In the genomic region with DNA sequence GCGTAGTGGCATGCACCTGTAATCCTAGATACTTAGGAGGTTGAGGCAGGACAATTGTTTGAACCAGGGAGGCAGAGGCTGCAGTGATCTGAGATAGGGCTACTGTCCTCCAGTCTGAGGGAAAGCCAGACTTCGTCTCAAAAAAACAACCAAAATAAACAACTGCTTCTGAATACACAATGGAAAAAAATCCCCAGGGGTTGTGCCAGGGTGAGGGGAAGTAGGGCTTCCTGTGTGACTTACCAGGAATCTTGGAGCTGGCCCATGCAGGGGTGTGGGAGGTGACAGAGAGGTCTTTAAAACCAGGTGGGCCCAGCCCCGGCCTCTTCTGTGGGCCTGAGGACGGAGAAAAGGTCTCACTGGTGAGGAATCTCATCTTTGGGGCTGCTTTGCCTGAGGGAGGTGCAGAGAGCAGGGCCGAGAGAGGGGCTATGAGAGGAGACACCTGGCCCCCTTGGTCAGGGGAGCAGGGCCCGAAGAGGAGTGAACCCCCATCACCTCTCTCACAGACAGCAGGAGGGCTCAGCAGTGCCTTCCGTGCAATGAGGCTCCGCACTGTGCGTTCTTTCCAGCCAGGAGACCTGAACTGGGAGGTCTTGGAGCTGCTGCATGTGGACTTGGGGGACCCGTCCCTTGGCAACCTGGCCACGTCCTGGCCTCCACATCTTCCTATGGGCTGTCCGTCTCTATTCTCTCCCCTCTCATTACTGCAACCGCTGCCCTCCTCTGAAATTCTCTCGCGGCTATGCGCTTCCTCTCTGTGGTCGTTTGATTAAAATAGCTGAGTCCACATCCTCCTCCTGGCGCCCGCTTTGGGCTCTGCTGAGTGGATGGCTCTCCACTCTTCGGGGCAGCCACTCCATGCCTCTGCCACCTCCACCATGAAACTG, we compare ENCODE assay signal across 10 cellular contexts. TPM values are rescaled to one million over a fixed set of nuclear protein-coding genes. Genes with fewer than 3 reads are reported as not detected.
A peak's percentile ranks its signal among the peaks of the same experiment; 100 is the strongest.
DNase-seq lines count a peak whose midpoint lies in the region; ATAC-seq, FAIRE-seq and TF ChIP-seq lines count a peak whose summit lies in the region.
"Had no signal": no experiment of that assay in that cellular context is flagged by ENCODE, and none has a peak within 500 bp of the region (broad histone marks: within the 10 kb centered on the region; RNA-seq: fewer than 3 reads in every experiment).

No MANE protein-coding gene starts in this region.

- no peak for TF ChIP-seq POLR2A in NB4 (IDR thresholded peaks at IDR 0.05; ENCODE audit: extremely low read depth, insufficient read length)
- no peak for TF ChIP-seq POLR2A in H1 (IDR thresholded peaks at IDR 0.05; ENCODE audit: control extremely low read depth in 1 of 2, low read depth in 2 of 2, low read length in 2 of 2)
- TF ChIP-seq POLR2A in body of pancreas (IDR thresholded peaks at IDR 0.05): no peak

- ATAC-seq in Right ventricle myocardium superior (ENCODE audit: poor library complexity) (no peak), body of pancreas (no peak)

- H3K27ac ChIP-seq in left ventricle myocardium inferior (replicated peaks): peak overlapping the region; percentile 64
- H3K27ac ChIP-seq in H1 (ENCODE audit: low read depth, low read length): no peak overlapping the region
- no peak overlapping the region for H3K27ac ChIP-seq in body of pancreas
- H3K27ac ChIP-seq in neural progenitor cell: no peak overlapping the region

- 86% methylated on average over 20 of the region's 20 CpGs; no CpG with 5 or more reads in 1 of the 2 experiments for WGBS in H1 (ENCODE audit: extremely low coverage in 1 of 2, insufficient coverage in 1 of 2, insufficient read length in 1 of 2, insufficient replicate concordance in 2 of 2, low coverage in 1 of 2, low lambda C conversion rate in 2 of 2, missing lambda C conversion rate in 1 of 2), 2 experiments
- WGBS in body of pancreas, 2 donors: 54 to 79% methylated on average over 20 of the region's 20 CpGs

- CTCF ChIA-PET in H1 (lab: Charles Lee; ENCODE audit: partially characterized antibody): interaction anchor here (1.0 to 1.8 kb wide), 3 partner anchors 16 to 85 kb away, joined by 3 to 4 read pairs (median 3); no protein-coding TSS in a partner anchor

- TF ChIP-seq EP300 in H1 (IDR thresholded peaks at IDR 0.05; ENCODE audit: borderline replicate concordance in 1 of 2, low read depth in 2 of 2, low read length in 2 of 2): no peak

- H3K4me2 ChIP-seq in H1 (ENCODE audit: insufficient read depth in 1 of 2, low read depth in 2 of 2, low read length in 2 of 2): no peak overlapping the region
- no peak overlapping the region for H3K4me2 ChIP-seq in neural progenitor cell

- H3K23ac ChIP-seq in H1 (ENCODE audit: insufficient read length): no peak overlapping the region

- H3K4me1 ChIP-seq in left ventricle myocardium inferior: peaks cover 88% of the 10 kb centered on the region
- no peaks in the 10 kb centered on the region; a peak in 1 of 7 replicates for H3K4me1 ChIP-seq in H1 (replicated peaks in 1 of 4; ENCODE audit: control insufficient read depth in 3 of 4, insufficient read depth in 4 of 4, low read length in 3 of 4)
- no peaks in the 10 kb centered on the region for H3K4me1 ChIP-seq in body of pancreas
- H3K4me1 ChIP-seq in neural progenitor cell: no peaks in the 10 kb centered on the region

- H3K23me2 ChIP-seq in H1 (ENCODE audit: low read depth, low read length): no peaks in the 10 kb centered on the region

- H3K9me3 ChIP-seq in left ventricle myocardium inferior (replicated peaks): no peaks in the 10 kb centered on the region
- H3K9me3 ChIP-seq in H1 (ENCODE audit: insufficient read depth in 2 of 2, low read depth in 1 of 2, low read length in 1 of 2): no peaks in the 10 kb centered on the region
- H3K9me3 ChIP-seq in body of pancreas: no peaks in the 10 kb centered on the region
- no peaks in the 10 kb centered on the region for H3K9me3 ChIP-seq in neural progenitor cell (ENCODE audit: low read depth)

- no peak overlapping the region for H2BK120ac ChIP-seq in H1 (replicated peaks; ENCODE audit: low read depth, low read length)

- POLR2A ChIA-PET in H1 (lab: Charles Lee; ENCODE audit: partially characterized antibody): no interaction called here

- no peaks in the 10 kb centered on the region for H3K79me2 ChIP-seq in H1 (ENCODE audit: control insufficient read depth in 1 of 2, insufficient read depth in 2 of 2, low read length in 2 of 2)
- H3K79me2 ChIP-seq in neural progenitor cell (ENCODE audit: low read depth): no peaks in the 10 kb centered on the region

- H3K27ac Mint-ChIP-seq in neural progenitor cell: no peak overlapping the region

- H4K5ac ChIP-seq in H1 (ENCODE audit: insufficient read length, low read depth, low read length): no peak overlapping the region

- no peak overlapping the region; the same call in 1 of the 2 replicates for H4K8ac ChIP-seq in H1 (ENCODE audit: extremely low read depth, insufficient read depth, low read length)

- no peaks in the 10 kb centered on the region for H3K27me3 ChIP-seq in left ventricle myocardium inferior (ENCODE audit: low read depth)
- no peaks in the 10 kb centered on the region for H3K27me3 ChIP-seq in H1 (replicated peaks in 1 of 4; ENCODE audit: control insufficient read depth in 3 of 4, extremely low read depth in 1 of 4, insufficient read depth in 3 of 4, low read length in 3 of 4)
- H3K27me3 ChIP-seq in body of pancreas: no peaks in the 10 kb centered on the region
- H3K27me3 ChIP-seq in neural progenitor cell: no peaks in the 10 kb centered on the region

- DNase-seq in left ventricle myocardium inferior (no peak), Right ventricle myocardium superior (no peak), NB4 (ENCODE audit: low read depth) (peak; percentile 51), H1 (ENCODE audit: low read depth in 1 of 2, low spot score in 2 of 2) (no peak), NCI-H2107 treated with DMSO at 0.1 percent for 48 hours (lab: John Stamatoyannopoulos, UW; ENCODE audit: unreplicated experiment) (no peak), body of pancreas (no peak), neural progenitor cell (ENCODE audit: low spot score) (no peak), NCI-H146 (lab: John Stamatoyannopoulos, UW) (no peak)
- DNase-seq: activated gamma-delta T cell treated with Interleukin-2 at 50 U/mL for 16 hours had no signal

- no peaks in the 10 kb centered on the region for H3K4me1 Mint-ChIP-seq in neural progenitor cell

- no peak overlapping the region for H3K4me3 Mint-ChIP-seq in neural progenitor cell

- peak overlapping the region; percentile 22 for H4K91ac ChIP-seq in H1 (replicated peaks; ENCODE audit: insufficient read length, low read length)

- no peak overlapping the region for H2AK5ac ChIP-seq in H1 (ENCODE audit: low read depth, low read length)

- H2BK5ac ChIP-seq in H1 (ENCODE audit: low read depth, low read length): no peak overlapping the region

- H2BK12ac ChIP-seq in H1 (ENCODE audit: low read depth, low read length): no peak overlapping the region

- H3K79me1 ChIP-seq in H1 (ENCODE audit: low read depth, low read length): no peaks in the 10 kb centered on the region

- intact Hi-C loops in left ventricle myocardium inferior (cut with micrococcal nuclease) (no loop called here), Right ventricle myocardium superior (cut with DNase I) (no loop called here), body of pancreas (cut with DNase I) (no loop called here)

- H3K4ac ChIP-seq in H1 (replicated peaks; ENCODE audit: insufficient read length, low read depth, low read length): no peak overlapping the region

- no peak for TF ChIP-seq CTCF in left ventricle myocardium inferior (IDR thresholded peaks at IDR 0.05; ENCODE audit: borderline replicate concordance)
- no peak for TF ChIP-seq CTCF in NB4 (IDR thresholded peaks at IDR 0.05; ENCODE audit: low read depth, low read length)
- TF ChIP-seq CTCF in H1 (IDR thresholded peaks at IDR 0.05; ENCODE audit: control extremely low read depth in 1 of 3, insufficient read depth in 1 of 3, low read depth in 1 of 3, low read length in 3 of 3): no peak
- TF ChIP-seq CTCF in body of pancreas (IDR thresholded peaks at IDR 0.05): no peak
- TF ChIP-seq CTCF in neural progenitor cell (IDR thresholded peaks at IDR 0.05): no peak

- TF ChIP-seq RAD21 in H1 (IDR thresholded peaks at IDR 0.05 in 1 of 2, conservative IDR thresholded peaks at IDR 0.05 in 1 of 2; ENCODE audit: low read depth in 2 of 2, low read length in 2 of 2): no peak

- FAIRE-seq in H1 (lab: Jason Lieb, UNC): no peak
- FAIRE-seq: colon had no signal

- no peaks in the 10 kb centered on the region for H4K20me1 ChIP-seq in H1 (replicated peaks in 1 of 2; ENCODE audit: control insufficient read depth in 1 of 2, insufficient read depth in 2 of 2, low read length in 2 of 2)
- no peaks in the 10 kb centered on the region for H4K20me1 ChIP-seq in neural progenitor cell (ENCODE audit: low read depth)

- H3K36me3 ChIP-seq in left ventricle myocardium inferior (peaks cover 37% of the 10 kb centered on the region), H1 (ENCODE audit: control insufficient read depth in 2 of 4, insufficient read depth in 4 of 4, low read length in 3 of 4) (no peaks in the 10 kb centered on the region), body of pancreas (replicated peaks in 1 of 2; ENCODE audit: insufficient read depth in 1 of 2, low read depth in 2 of 2) (no peaks in the 10 kb centered on the region), neural progenitor cell (no peaks in the 10 kb centered on the region)

- H3K18ac ChIP-seq in H1 (ENCODE audit: extremely low read depth, low read length): peak overlapping the region; percentile 36; the same call in 1 of the 2 replicates

- H2BK15ac ChIP-seq in H1 (ENCODE audit: low read length): no peak overlapping the region

- H3K14ac ChIP-seq in H1 (ENCODE audit: insufficient read length): no peak overlapping the region

- H3K27me3 Mint-ChIP-seq in neural progenitor cell (ENCODE audit: insufficient read depth, low read depth): peaks cover 9% of the 10 kb centered on the region

- no peaks in the 10 kb centered on the region for H3K36me3 Mint-ChIP-seq in neural progenitor cell

- H2AFZ ChIP-seq in H1 (ENCODE audit: low read length) (no peak overlapping the region; the same call in 1 of the 2 replicates), neural progenitor cell (replicated peaks) (no peak overlapping the region)

- H3K4me3 ChIP-seq in left ventricle myocardium inferior (no peak overlapping the region), NB4 (ENCODE audit: low read depth, low read length) (no peak overlapping the region), H1 (ENCODE audit: extremely low read depth in 1 of 4, insufficient read depth in 2 of 4, low read depth in 3 of 4, low read length in 4 of 4) (no peak overlapping the region), body of pancreas (no peak overlapping the region), neural progenitor cell (no peak overlapping the region)

- no peak overlapping the region for H3K56ac ChIP-seq in H1 (replicated peaks; ENCODE audit: insufficient read length, low read depth, low read length)

- H3K9ac ChIP-seq in H1 (replicated peaks in 1 of 4; ENCODE audit: extremely low read depth in 1 of 4, low read depth in 3 of 4, low read length in 3 of 4): no peak overlapping the region
- H3K9ac ChIP-seq in neural progenitor cell: no peak overlapping the region

- no peaks in the 10 kb centered on the region for H3K9me3 Mint-ChIP-seq in neural progenitor cell

- no peaks in the 10 kb centered on the region for H3F3A ChIP-seq in neural progenitor cell (ENCODE audit: low read depth)

- H2BK20ac ChIP-seq in H1 (ENCODE audit: low read length): no peak overlapping the region

RNA-seq across cellular contexts. Expression of a gene that starts 10.7 kb away (rescaled TPM):
- 51.4 TPM for total RNA-seq in left ventricle myocardium inferior
- 56.7 TPM for total RNA-seq in Right ventricle myocardium superior
- total RNA-seq in H1 (2021; fragmentation: NEBNext Ultra II Directional; extraction: Animal tissue kit (Norgen Biotek cat#: 25700)): not detected in 2 replicates
- 0.05 TPM in 1 of 2 replicates, not detected in the other for polyA plus RNA-seq in H1 (2011; rRNA removed)
- polyA plus RNA-seq in H1 (2011; cell fraction: cytosol; rRNA removed): not detected
- polyA plus RNA-seq in H1 (2011; cell fraction: nucleus; rRNA removed): 0.19 TPM
- 0.16 TPM in 1 of 4 replicates, not detected in the others for polyA plus RNA-seq in H1 (2012, experiment 1 of 2)
- polyA plus RNA-seq in H1 (2012, experiment 2 of 2): not detected
- polyA plus RNA-seq in H1 (2013, experiment 1 of 2): not detected
- not detected for polyA plus RNA-seq in H1 (2013, experiment 2 of 2)
- not detected in 2 replicates for polyA minus RNA-seq in H1 (2011; rRNA and poly(A)+ RNA removed)
- not detected for polyA minus RNA-seq in H1 (2011; cell fraction: cytosol; rRNA and poly(A)+ RNA removed)
- polyA minus RNA-seq in H1 (2011; cell fraction: nucleus; rRNA and poly(A)+ RNA removed): not detected
- 1 to 10 TPM in 1 of 2 donors, under 1 TPM in 1; 0.52 to 5.9 TPM for total RNA-seq in body of pancreas
- total RNA-seq in neural progenitor cell (ENCODE audit: low replicate concordance): not detected in 2 replicates

RNA-seq across cellular contexts. Expression of a gene that starts 38.6 kb away (rescaled TPM):
- total RNA-seq in left ventricle myocardium inferior: not detected
- not detected for total RNA-seq in Right ventricle myocardium superior
- total RNA-seq in H1 (2021; fragmentation: NEBNext Ultra II Directional; extraction: Animal tissue kit (Norgen Biotek cat#: 25700)): not detected in 2 replicates
- not detected in 2 replicates for polyA plus RNA-seq in H1 (2011; rRNA removed)
- not detected for polyA plus RNA-seq in H1 (2011; cell fraction: cytosol; rRNA removed)
- not detected for polyA plus RNA-seq in H1 (2011; cell fraction: nucleus; rRNA removed)
- polyA plus RNA-seq in H1 (2012, experiment 1 of 2): not detected in 4 replicates
- not detected for polyA plus RNA-seq in H1 (2012, experiment 2 of 2)
- not detected for polyA plus RNA-seq in H1 (2013, experiment 1 of 2)
- not detected for polyA plus RNA-seq in H1 (2013, experiment 2 of 2)
- not detected in 2 replicates for polyA minus RNA-seq in H1 (2011; rRNA and poly(A)+ RNA removed)
- polyA minus RNA-seq in H1 (2011; cell fraction: cytosol; rRNA and poly(A)+ RNA removed): not detected
- not detected for polyA minus RNA-seq in H1 (2011; cell fraction: nucleus; rRNA and poly(A)+ RNA removed)
- not detected for total RNA-seq in body of pancreas
- total RNA-seq in neural progenitor cell (ENCODE audit: low replicate concordance): not detected in 2 replicates

RNA-seq across cellular contexts. Expression of a gene that starts 58.4 kb away (rescaled TPM):
- total RNA-seq in left ventricle myocardium inferior: not detected
- not detected for total RNA-seq in Right ventricle myocardium superior
- not detected in 2 replicates for total RNA-seq in H1 (2021; fragmentation: NEBNext Ultra II Directional; extraction: Animal tissue kit (Norgen Biotek cat#: 25700))
- polyA plus RNA-seq in H1 (2011; rRNA removed): not detected in 2 replicates
- polyA plus RNA-seq in H1 (2011; cell fraction: cytosol; rRNA removed): not detected
- not detected for polyA plus RNA-seq in H1 (2011; cell fraction: nucleus; rRNA removed)
- polyA plus RNA-seq in H1 (2012, experiment 1 of 2): not detected in 4 replicates
- not detected for polyA plus RNA-seq in H1 (2012, experiment 2 of 2)
- not detected for polyA plus RNA-seq in H1 (2013, experiment 1 of 2)
- not detected for polyA plus RNA-seq in H1 (2013, experiment 2 of 2)
- not detected in 2 replicates for polyA minus RNA-seq in H1 (2011; rRNA and poly(A)+ RNA removed)
- not detected for polyA minus RNA-seq in H1 (2011; cell fraction: cytosol; rRNA and poly(A)+ RNA removed)
- polyA minus RNA-seq in H1 (2011; cell fraction: nucleus; rRNA and poly(A)+ RNA removed): not detected
- not detected for total RNA-seq in body of pancreas
- not detected in 2 replicates for total RNA-seq in neural progenitor cell (ENCODE audit: low replicate concordance)
